1 cellular context compared by ENCODE assay signal in the genomic region with DNA sequence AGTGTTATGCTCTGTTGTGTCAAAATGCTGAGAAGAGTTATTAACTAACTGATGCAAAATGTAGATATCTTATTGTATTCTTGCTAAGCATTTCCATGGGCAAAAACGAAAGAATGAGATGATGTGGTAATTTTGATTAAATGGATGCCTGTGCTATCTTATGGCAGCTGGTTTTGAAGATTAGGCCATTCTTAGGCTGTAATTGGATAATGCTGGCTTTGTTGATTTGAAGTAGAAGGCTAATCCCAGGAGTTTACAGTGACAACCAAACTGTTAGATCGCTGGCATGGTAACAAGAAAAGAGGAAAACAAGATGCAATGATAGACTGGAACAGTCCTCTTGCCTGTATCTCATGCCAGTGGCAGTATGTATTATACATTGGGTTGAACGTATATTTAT.
A peak's percentile ranks its signal among the peaks of the same experiment; 100 is the strongest.
TF ChIP-seq lines count a peak whose summit lies in the region.

No MANE protein-coding gene starts in this region.

TF ChIP-seq in K562, 482 proteins besides CTCF, POLR2A, EP300 and RAD21 (continued from another document and continues in another):
- TF ChIP-seq, protein P1, sequence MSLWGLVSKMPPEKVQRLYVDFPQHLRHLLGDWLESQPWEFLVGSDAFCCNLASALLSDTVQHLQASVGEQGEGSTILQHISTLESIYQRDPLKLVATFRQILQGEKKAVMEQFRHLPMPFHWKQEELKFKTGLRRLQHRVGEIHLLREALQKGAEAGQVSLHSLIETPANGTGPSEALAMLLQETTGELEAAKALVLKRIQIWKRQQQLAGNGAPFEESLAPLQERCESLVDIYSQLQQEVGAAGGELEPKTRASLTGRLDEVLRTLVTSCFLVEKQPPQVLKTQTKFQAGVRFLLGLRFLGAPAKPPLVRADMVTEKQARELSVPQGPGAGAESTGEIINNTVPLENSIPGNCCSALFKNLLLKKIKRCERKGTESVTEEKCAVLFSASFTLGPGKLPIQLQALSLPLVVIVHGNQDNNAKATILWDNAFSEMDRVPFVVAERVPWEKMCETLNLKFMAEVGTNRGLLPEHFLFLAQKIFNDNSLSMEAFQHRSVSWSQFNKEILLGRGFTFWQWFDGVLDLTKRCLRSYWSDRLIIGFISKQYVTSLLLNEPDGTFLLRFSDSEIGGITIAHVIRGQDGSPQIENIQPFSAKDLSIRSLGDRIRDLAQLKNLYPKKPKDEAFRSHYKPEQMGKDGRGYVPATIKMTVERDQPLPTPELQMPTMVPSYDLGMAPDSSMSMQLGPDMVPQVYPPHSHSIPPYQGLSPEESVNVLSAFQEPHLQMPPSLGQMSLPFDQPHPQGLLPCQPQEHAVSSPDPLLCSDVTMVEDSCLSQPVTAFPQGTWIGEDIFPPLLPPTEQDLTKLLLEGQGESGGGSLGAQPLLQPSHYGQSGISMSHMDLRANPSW (CRISPR knock-in tag; IDR thresholded peaks at IDR 0.05), result no peak
- TF ChIP-seq NEUROD1 (IDR thresholded peaks at IDR 0.05; ENCODE audit: borderline replicate concordance, low read depth, low read length, partially characterized antibody) (no peak), ADNP (tag; IDR thresholded peaks at IDR 0.05) (no peak), IFI16 (CRISPR knock-in tag; IDR thresholded peaks at IDR 0.05) (no peak), MCM3 (IDR thresholded peaks at IDR 0.05) (no peak), MAFG (tag; conservative IDR thresholded peaks at IDR 0.05) (peak; percentile 70), RERE (CRISPR knock-in tag; IDR thresholded peaks at IDR 0.05; ENCODE audit: borderline replicate concordance) (no peak), PHTF2 (CRISPR knock-in tag; IDR thresholded peaks at IDR 0.05) (no peak), SIX5 (IDR thresholded peaks at IDR 0.05; ENCODE audit: borderline replicate concordance in 1 of 2, insufficient read depth in 1 of 2, low read depth in 1 of 2, low read length in 2 of 2) (no peak), CSDE1 (IDR thresholded peaks at IDR 0.05) (no peak), TEAD1 (CRISPR knock-in tag; IDR thresholded peaks at IDR 0.05) (0 out of 4 replicates have a peak, but pooled peaks of 1 of the 2 experiments have one; percentile 42), TAF7 (tag; IDR thresholded peaks at IDR 0.05) (no peak), GTF2E2 (tag; IDR thresholded peaks at IDR 0.05) (no peak), SRSF1 (IDR thresholded peaks at IDR 0.05; ENCODE audit: low read depth, low read length) (no peak), POLR2AphosphoS5 (IDR thresholded peaks at IDR 0.05; ENCODE audit: control insufficient read depth, insufficient read depth, low read depth, low read length) (peak; percentile 18; the same call in 1 of the 2 replicates), SOX6 (IDR thresholded peaks at IDR 0.05) (peak; percentile 89), CHD4 (IDR thresholded peaks at IDR 0.05; ENCODE audit: insufficient read depth, insufficient replicate concordance, low read depth, low read length, poor library complexity, severe bottlenecking) (no peak), MTF1 (CRISPR knock-in tag; IDR thresholded peaks at IDR 0.05; ENCODE audit: borderline replicate concordance) (no peak), MEF2D (tag; conservative IDR thresholded peaks at IDR 0.05; ENCODE audit: low read depth) (no peak), STAT5A (IDR thresholded peaks at IDR 0.05; ENCODE audit: borderline replicate concordance, low read length) (peak; percentile 40; the same call in 1 of the 2 replicates), BCL6 (CRISPR knock-in tag; IDR thresholded peaks at IDR 0.05) (no peak), RCOR1 (IDR thresholded peaks at IDR 0.05; ENCODE audit: borderline replicate concordance in 1 of 2, low read depth in 2 of 2, low read length in 2 of 2) (no peak), TCF3 (CRISPR knock-in tag; IDR thresholded peaks at IDR 0.05) (peak; percentile 43; the same call in 1 of the 2 replicates), CAMTA2 (CRISPR knock-in tag; conservative IDR thresholded peaks at IDR 0.05) (no peak), KDM2B (CRISPR knock-in tag; IDR thresholded peaks at IDR 0.05) (no peak), SUPT5H (IDR thresholded peaks at IDR 0.05) (no peak), ZNF695 (CRISPR knock-in tag; IDR thresholded peaks at IDR 0.05) (no peak), FOXK2 (conservative IDR thresholded peaks at IDR 0.05 in 1 of 2, IDR thresholded peaks at IDR 0.05 in 1 of 2; ENCODE audit: low read depth in 2 of 2) (0 out of 4 replicates have a peak, but pooled peaks of 1 of the 2 experiments have one; percentile 17), ZBTB8A (IDR thresholded peaks at IDR 0.05; ENCODE audit: partially characterized antibody) (no peak), SMARCA4 (IDR thresholded peaks at IDR 0.05) (peak; percentile 57; the same call in 1 of the 2 replicates), CHD2 (IDR thresholded peaks at IDR 0.05; ENCODE audit: low read depth, low read length) (no peak), PTBP1 (IDR thresholded peaks at IDR 0.05; ENCODE audit: low read depth, low read length) (no peak), MBD2 (IDR thresholded peaks at IDR 0.05; ENCODE audit: borderline replicate concordance, low read depth) (no peak), RFX1 (IDR thresholded peaks at IDR 0.05) (peak; percentile 72), MEIS2 (IDR thresholded peaks at IDR 0.05; ENCODE audit: partially characterized antibody) (peak; percentile 39), MED1 (CRISPR knock-in tag; IDR thresholded peaks at IDR 0.05; ENCODE audit: borderline replicate concordance) (no peak), PCBP1 (IDR thresholded peaks at IDR 0.05; ENCODE audit: low read depth, low read length, poor library complexity, severe bottlenecking) (no peak), ARID1B (IDR thresholded peaks at IDR 0.05) (peak; percentile 86), PYGO2 (tag; IDR thresholded peaks at IDR 0.05) (0 out of 2 replicates have a peak, but pooled peaks have one; percentile 43), SMC3 (conservative IDR thresholded peaks at IDR 0.05; ENCODE audit: insufficient read depth, low read depth, low read length) (no peak), ERF (CRISPR knock-in tag; IDR thresholded peaks at IDR 0.05) (no peak), PML (IDR thresholded peaks at IDR 0.05; ENCODE audit: low read length) (0 out of 2 replicates have a peak, but pooled peaks have one; percentile 66), POLR2H (tag; IDR thresholded peaks at IDR 0.05; ENCODE audit: low read depth) (no peak)
- TF ChIP-seq, protein P2, sequence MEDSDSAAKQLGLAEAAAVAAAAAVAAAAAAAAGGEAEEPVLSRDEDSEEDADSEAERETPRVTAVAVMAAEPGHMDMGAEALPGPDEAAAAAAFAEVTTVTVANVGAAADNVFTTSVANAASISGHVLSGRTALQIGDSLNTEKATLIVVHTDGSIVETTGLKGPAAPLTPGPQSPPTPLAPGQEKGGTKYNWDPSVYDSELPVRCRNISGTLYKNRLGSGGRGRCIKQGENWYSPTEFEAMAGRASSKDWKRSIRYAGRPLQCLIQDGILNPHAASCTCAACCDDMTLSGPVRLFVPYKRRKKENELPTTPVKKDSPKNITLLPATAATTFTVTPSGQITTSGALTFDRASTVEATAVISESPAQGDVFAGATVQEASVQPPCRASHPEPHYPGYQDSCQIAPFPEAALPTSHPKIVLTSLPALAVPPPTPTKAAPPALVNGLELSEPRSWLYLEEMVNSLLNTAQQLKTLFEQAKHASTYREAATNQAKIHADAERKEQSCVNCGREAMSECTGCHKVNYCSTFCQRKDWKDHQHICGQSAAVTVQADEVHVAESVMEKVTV (CRISPR knock-in tag; IDR thresholded peaks at IDR 0.05), result no peak
- TF ChIP-seq, protein P3, sequence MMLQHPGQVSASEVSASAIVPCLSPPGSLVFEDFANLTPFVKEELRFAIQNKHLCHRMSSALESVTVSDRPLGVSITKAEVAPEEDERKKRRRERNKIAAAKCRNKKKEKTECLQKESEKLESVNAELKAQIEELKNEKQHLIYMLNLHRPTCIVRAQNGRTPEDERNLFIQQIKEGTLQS (IDR thresholded peaks at IDR 0.05), result no peak
- TF ChIP-seq, protein P3 (CRISPR knock-in tag; conservative IDR thresholded peaks at IDR 0.05), result no peak
- TF ChIP-seq, protein P4, sequence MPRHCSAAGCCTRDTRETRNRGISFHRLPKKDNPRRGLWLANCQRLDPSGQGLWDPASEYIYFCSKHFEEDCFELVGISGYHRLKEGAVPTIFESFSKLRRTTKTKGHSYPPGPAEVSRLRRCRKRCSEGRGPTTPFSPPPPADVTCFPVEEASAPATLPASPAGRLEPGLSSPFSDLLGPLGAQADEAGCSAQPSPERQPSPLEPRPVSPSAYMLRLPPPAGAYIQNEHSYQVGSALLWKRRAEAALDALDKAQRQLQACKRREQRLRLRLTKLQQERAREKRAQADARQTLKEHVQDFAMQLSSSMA (CRISPR knock-in tag; IDR thresholded peaks at IDR 0.05), result no peak
- TF ChIP-seq, protein P5, sequence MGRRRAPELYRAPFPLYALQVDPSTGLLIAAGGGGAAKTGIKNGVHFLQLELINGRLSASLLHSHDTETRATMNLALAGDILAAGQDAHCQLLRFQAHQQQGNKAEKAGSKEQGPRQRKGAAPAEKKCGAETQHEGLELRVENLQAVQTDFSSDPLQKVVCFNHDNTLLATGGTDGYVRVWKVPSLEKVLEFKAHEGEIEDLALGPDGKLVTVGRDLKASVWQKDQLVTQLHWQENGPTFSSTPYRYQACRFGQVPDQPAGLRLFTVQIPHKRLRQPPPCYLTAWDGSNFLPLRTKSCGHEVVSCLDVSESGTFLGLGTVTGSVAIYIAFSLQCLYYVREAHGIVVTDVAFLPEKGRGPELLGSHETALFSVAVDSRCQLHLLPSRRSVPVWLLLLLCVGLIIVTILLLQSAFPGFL (CRISPR knock-in tag; IDR thresholded peaks at IDR 0.05), result no peak
- TF ChIP-seq, protein P6, sequence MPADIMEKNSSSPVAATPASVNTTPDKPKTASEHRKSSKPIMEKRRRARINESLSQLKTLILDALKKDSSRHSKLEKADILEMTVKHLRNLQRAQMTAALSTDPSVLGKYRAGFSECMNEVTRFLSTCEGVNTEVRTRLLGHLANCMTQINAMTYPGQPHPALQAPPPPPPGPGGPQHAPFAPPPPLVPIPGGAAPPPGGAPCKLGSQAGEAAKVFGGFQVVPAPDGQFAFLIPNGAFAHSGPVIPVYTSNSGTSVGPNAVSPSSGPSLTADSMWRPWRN (IDR thresholded peaks at IDR 0.05; ENCODE audit: low read depth), result 0 out of 2 replicates have a peak, but pooled peaks have one; percentile 23
- TF ChIP-seq, protein P7, sequence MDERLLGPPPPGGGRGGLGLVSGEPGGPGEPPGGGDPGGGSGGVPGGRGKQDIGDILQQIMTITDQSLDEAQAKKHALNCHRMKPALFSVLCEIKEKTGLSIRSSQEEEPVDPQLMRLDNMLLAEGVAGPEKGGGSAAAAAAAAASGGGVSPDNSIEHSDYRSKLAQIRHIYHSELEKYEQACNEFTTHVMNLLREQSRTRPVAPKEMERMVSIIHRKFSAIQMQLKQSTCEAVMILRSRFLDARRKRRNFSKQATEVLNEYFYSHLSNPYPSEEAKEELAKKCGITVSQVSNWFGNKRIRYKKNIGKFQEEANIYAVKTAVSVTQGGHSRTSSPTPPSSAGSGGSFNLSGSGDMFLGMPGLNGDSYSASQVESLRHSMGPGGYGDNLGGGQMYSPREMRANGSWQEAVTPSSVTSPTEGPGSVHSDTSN (CRISPR knock-in tag; IDR thresholded peaks at IDR 0.05; ENCODE audit: low read depth), result no peak
- TF ChIP-seq, protein P7 (tag; conservative IDR thresholded peaks at IDR 0.05; ENCODE audit: low read depth), result peak; percentile 35; the same call in 1 of the 2 replicates
